9 cellular contexts compared by ENCODE assay signal in genomic region chr22:41367680-41368542, GRCh38. TPM values are rescaled to one million over a fixed set of nuclear protein-coding genes. Genes with fewer than 3 reads are reported as not detected.
DNase-seq lines count a peak whose midpoint lies in the region; ATAC-seq and TF ChIP-seq lines count a peak whose summit lies in the region.
"Had no signal": no experiment of that assay in that cellular context is flagged by ENCODE, and none has a peak within 500 bp of the region (broad histone marks: within the 10 kb centered on the region; RNA-seq: fewer than 3 reads in every experiment).

No MANE protein-coding gene starts in this region.

- H3K9ac ChIP-seq in adipocyte (ENCODE audit: low read length): peak overlapping the region; percentile 56
- H3K9ac ChIP-seq in skeletal muscle satellite cell (ENCODE audit: low read depth, low read length): no peak overlapping the region

- H3K9me3 ChIP-seq in adipocyte (ENCODE audit: control insufficient read depth, low read length): no peaks in the 10 kb centered on the region
- H3K9me3 ChIP-seq in right atrium auricular region: no peaks in the 10 kb centered on the region
- H3K9me3 ChIP-seq in skeletal muscle satellite cell (replicated peaks; ENCODE audit: low read length): no peaks in the 10 kb centered on the region

- H3K4me3 Mint-ChIP-seq in T-helper 2 cell treated with Interferon-gamma antibody and Interleukin-4, amounts not matched to agents 5 μg/mL and 100 μg/mL, for 36 hours: no peak overlapping the region

- DNase-seq in H7 (peak; percentile 68), adipocyte (ENCODE audit: low read depth) (peak; percentile 40), right atrium auricular region (ENCODE audit: low spot score) (peak; percentile 65), ureter (ENCODE audit: low spot score) (no peak), LoVo (ENCODE audit: low spot score) (no peak)
- DNase-seq in T-helper 2 cell treated with Interferon-gamma antibody and Interleukin-4, amounts not matched to agents 5 μg/mL and 100 μg/mL, for 36 hours (ENCODE audit: low spot score): no peak

- H3K4me2 ChIP-seq in skeletal muscle satellite cell (ENCODE audit: low read length): peak overlapping the region; percentile 80

- no peaks in the 10 kb centered on the region for H3K36me3 ChIP-seq in H7 (replicated peaks; ENCODE audit: control insufficient read depth, insufficient read depth, low read length)
- H3K36me3 ChIP-seq in adipocyte (ENCODE audit: control insufficient read depth, insufficient read depth, low read length, severe bottlenecking): no peaks in the 10 kb centered on the region
- no peaks in the 10 kb centered on the region for H3K36me3 ChIP-seq in right atrium auricular region
- H3K36me3 ChIP-seq in skeletal muscle satellite cell (ENCODE audit: insufficient read depth, low read length): no peaks in the 10 kb centered on the region

- H3K9me3 Mint-ChIP-seq in T-helper 2 cell treated with Interferon-gamma antibody and Interleukin-4, amounts not matched to agents 5 μg/mL and 100 μg/mL, for 36 hours: no peaks in the 10 kb centered on the region

- TF ChIP-seq CTCF in right atrium auricular region (IDR thresholded peaks at IDR 0.05): no peak

- no peak overlapping the region for H3K4me3 ChIP-seq in H7 (ENCODE audit: insufficient read depth, low read depth, low read length)
- H3K4me3 ChIP-seq in adipocyte (ENCODE audit: low read length): peak overlapping the region; percentile 49
- peak overlapping the region; percentile 9 to 47 for H3K4me3 ChIP-seq in right atrium auricular region
- peak overlapping the region; percentile 52 for H3K4me3 ChIP-seq in skeletal muscle satellite cell (ENCODE audit: low read length)

- H3K27ac ChIP-seq in right atrium auricular region: peak overlapping the region; percentile 69 to 74
- H3K27ac ChIP-seq: foreskin keratinocyte had no signal

- no peak overlapping the region for H3K27ac Mint-ChIP-seq in T-helper 2 cell treated with Interferon-gamma antibody and Interleukin-4, amounts not matched to agents 5 μg/mL and 100 μg/mL, for 36 hours

- no peaks in the 10 kb centered on the region for H3K4me1 Mint-ChIP-seq in T-helper 2 cell treated with Interferon-gamma antibody and Interleukin-4, amounts not matched to agents 5 μg/mL and 100 μg/mL, for 36 hours (ENCODE audit: low read depth)

- no peaks in the 10 kb centered on the region for H3K36me3 Mint-ChIP-seq in T-helper 2 cell treated with Interferon-gamma antibody and Interleukin-4, amounts not matched to agents 5 μg/mL and 100 μg/mL, for 36 hours (ENCODE audit: low read depth)

- peaks cover 8% of the 10 kb centered on the region for H3K27me3 Mint-ChIP-seq in T-helper 2 cell treated with Interferon-gamma antibody and Interleukin-4, amounts not matched to agents 5 μg/mL and 100 μg/mL, for 36 hours (ENCODE audit: low read depth)

- H3K4me1 ChIP-seq in adipocyte (ENCODE audit: control insufficient read depth, insufficient read depth, low read length) (peaks cover 15% of the 10 kb centered on the region), right atrium auricular region (peaks cover 0 to 41% of the 10 kb centered on the region in 2 donors), skeletal muscle satellite cell (ENCODE audit: control insufficient read depth, insufficient read depth, low read length) (peaks cover 28% of the 10 kb centered on the region)

- no peak for ATAC-seq in HG02852 (IDR thresholded peaks at IDR 0.05; ENCODE audit: unreplicated experiment)

- H3K27me3 ChIP-seq in H7 (ENCODE audit: control insufficient read depth, insufficient read depth, low read length) (no peaks in the 10 kb centered on the region), adipocyte (replicated peaks; ENCODE audit: control insufficient read depth, insufficient read depth, low read length) (peaks cover 11% of the 10 kb centered on the region), right atrium auricular region (no peaks in the 10 kb centered on the region), skeletal muscle satellite cell (ENCODE audit: control insufficient read depth, insufficient read depth, low read length) (peaks cover 40% of the 10 kb centered on the region)

RNA-seq across cellular contexts. Expression of gene TEF, which starts 13.8 kb away (rescaled TPM):
- 4.8 and 12.7 TPM in 2 replicates for total RNA-seq in H7 (2014; rRNA removed; shearing (Covaris generic))
- total RNA-seq in right atrium auricular region: 10 to 100 TPM; 12.7 to 14.2 TPM
- total RNA-seq in skeletal muscle satellite cell (2012; rRNA removed): 2.5 and 3.1 TPM in 2 replicates
- total RNA-seq in ureter: 27.5 TPM

Comparison
In these comparisons a context has a peak if more than half of its experiments do, and no peak if none do; other contexts are left out.
1. DNase-seq: peak in H7 (single experiment), adipocyte (single experiment) and right atrium auricular region (single experiment); none in ureter (single experiment), LoVo (single experiment) and T-helper 2 cell treated with Interferon-gamma antibody and Interleukin-4, amounts not matched to agents 5 μg/mL and 100 μg/mL, for 36 hours (single experiment).